Comparison of ENCODE assay signal across 18 cellular contexts in the genomic region with DNA sequence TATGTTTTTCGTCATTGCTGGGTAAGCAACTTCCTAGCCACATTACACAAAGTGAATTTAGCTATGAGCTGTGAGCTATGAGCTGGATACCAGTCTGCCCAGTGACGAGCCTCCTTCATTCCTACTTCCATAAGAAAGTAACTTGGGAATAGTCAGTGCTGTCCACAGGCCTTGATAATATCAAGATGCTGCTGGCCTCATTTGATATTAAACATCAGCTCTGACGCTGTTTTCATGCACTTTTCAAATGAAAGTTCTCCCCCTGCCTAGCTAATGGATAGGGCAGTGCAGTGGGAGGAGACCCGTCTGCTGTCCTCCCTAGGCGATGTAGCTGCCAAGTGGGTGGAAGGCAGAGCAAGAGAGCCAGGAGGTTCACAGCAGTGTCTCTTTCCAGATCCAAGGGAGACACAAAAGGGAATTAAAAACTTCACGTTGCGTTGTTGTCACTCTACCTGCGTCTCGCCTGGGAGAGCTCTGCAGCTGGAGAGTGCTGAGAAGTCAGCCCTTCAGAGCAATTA.
DNase-seq lines count a peak whose midpoint lies in the region; ATAC-seq, FAIRE-seq and TF ChIP-seq lines count a peak whose summit lies in the region.
"Had no signal": no experiment of that assay in that cellular context is flagged by ENCODE, and none has a peak within 500 bp of the region (broad histone marks: within the 10 kb centered on the region; RNA-seq: fewer than 3 reads in every experiment).

No MANE protein-coding gene starts in this region.

- no peak overlapping the region for H4K5ac ChIP-seq in H9 (ENCODE audit: insufficient read length, low read depth, low read length)
- no peak overlapping the region for H4K5ac ChIP-seq in H1 (ENCODE audit: insufficient read length, low read depth, low read length)

- H4K20me1 ChIP-seq in H9 (ENCODE audit: control insufficient read depth, insufficient read depth, insufficient read length) (no peaks in the 10 kb centered on the region), H1 (replicated peaks in 1 of 2; ENCODE audit: control insufficient read depth in 1 of 2, insufficient read depth in 2 of 2, low read length in 2 of 2) (no peaks in the 10 kb centered on the region), SK-N-SH (ENCODE audit: insufficient read depth) (no peaks in the 10 kb centered on the region)
- H4K20me1 ChIP-seq: BLaER1 had no signal

- H3K36me3 Mint-ChIP-seq in H9 (ENCODE audit: insufficient read depth in 1 of 3, low read depth in 3 of 3), result no peaks in the 10 kb centered on the region
- H3K36me3 Mint-ChIP-seq: CD4-positive, alpha-beta memory T cell had no signal

- H3K23me2 ChIP-seq in H9 (ENCODE audit: insufficient read length, low read depth, low read length, poor library complexity, severe bottlenecking), result no peaks in the 10 kb centered on the region
- no peaks in the 10 kb centered on the region for H3K23me2 ChIP-seq in H1 (ENCODE audit: low read depth, low read length)

- H3K23ac ChIP-seq in H9 (ENCODE audit: insufficient read length, low read depth, low read length) (no peak overlapping the region), H1 (ENCODE audit: insufficient read length) (no peak overlapping the region)

- H3K36me3 ChIP-seq in left ventricle myocardium inferior, result no peaks in the 10 kb centered on the region
- H3K36me3 ChIP-seq in H1 (ENCODE audit: control insufficient read depth in 2 of 4, insufficient read depth in 4 of 4, low read length in 3 of 4), result no peaks in the 10 kb centered on the region
- no peaks in the 10 kb centered on the region for H3K36me3 ChIP-seq in SK-N-SH (replicated peaks in 1 of 2; ENCODE audit: control insufficient read depth in 1 of 2, insufficient read depth in 2 of 2, low read length in 1 of 2)
- H3K36me3 ChIP-seq: BLaER1 had no signal

- H3K4me1 ChIP-seq in left ventricle myocardium inferior (no peaks in the 10 kb centered on the region), H9 (ENCODE audit: insufficient read depth, low read length) (no peaks in the 10 kb centered on the region), H1 (replicated peaks in 1 of 4; ENCODE audit: control insufficient read depth in 3 of 4, insufficient read depth in 4 of 4, low read length in 3 of 4) (peaks cover 0 to 2% (median 0%) of the 10 kb centered on the region in 4 experiments; a peak in 1 of 7 replicates), SK-N-SH (ENCODE audit: control insufficient read depth in 1 of 2, insufficient read depth in 2 of 2, low read depth in 1 of 2, low read length in 1 of 2) (0 out of 4 replicates have a peak, but pooled peaks cover 0 to 7% of the 10 kb centered on the region in 2 experiments)
- H3K4me1 ChIP-seq: BLaER1 had no signal

- H3K79me1 ChIP-seq in H9 (ENCODE audit: insufficient read depth, low read depth, low read length, poor library complexity, severe bottlenecking) (no peaks in the 10 kb centered on the region), H1 (ENCODE audit: low read depth, low read length) (no peaks in the 10 kb centered on the region; the same call in 1 of the 2 replicates)

- H2BK12ac ChIP-seq in H9 (ENCODE audit: insufficient read length, low read depth, low read length) (no peak overlapping the region), H1 (ENCODE audit: low read depth, low read length) (0 out of 2 replicates have a peak overlapping the region, but pooled peaks have one; percentile 41)

- H2AFZ ChIP-seq in H9 (ENCODE audit: low read length) (no peak overlapping the region), H1 (ENCODE audit: low read length) (0 out of 2 replicates have a peak overlapping the region, but pooled peaks have one; percentile 8), SK-N-SH (ENCODE audit: low read depth) (no peak overlapping the region)

- H3K56ac ChIP-seq in H9 (ENCODE audit: insufficient read length, low read depth, low read length) (no peak overlapping the region), H1 (replicated peaks; ENCODE audit: insufficient read length, low read depth, low read length) (no peak overlapping the region)

- FAIRE-seq in H1 (lab: Jason Lieb, UNC), result no peak
- FAIRE-seq: H54 had no signal

- H2AK5ac ChIP-seq in H9 (ENCODE audit: insufficient read length, low read length) (no peak overlapping the region), H1 (ENCODE audit: low read depth, low read length) (no peak overlapping the region)

- TF ChIP-seq EP300 in H1 (IDR thresholded peaks at IDR 0.05; ENCODE audit: borderline replicate concordance in 1 of 2, low read depth in 2 of 2, low read length in 2 of 2), result no peak
- no peak for TF ChIP-seq EP300 in SK-N-SH (IDR thresholded peaks at IDR 0.05; ENCODE audit: borderline replicate concordance in 1 of 2, low read depth in 1 of 2, low read length in 1 of 2)

- no peak for TF ChIP-seq RAD21 in H1 (IDR thresholded peaks at IDR 0.05 in 1 of 2, conservative IDR thresholded peaks at IDR 0.05 in 1 of 2; ENCODE audit: low read depth in 2 of 2, low read length in 2 of 2)
- no peak for TF ChIP-seq RAD21 in SK-N-SH (IDR thresholded peaks at IDR 0.05; ENCODE audit: low read length)

- no peak overlapping the region for H2BK5ac ChIP-seq in H9 (ENCODE audit: insufficient read length, low read length)
- no peak overlapping the region for H2BK5ac ChIP-seq in H1 (ENCODE audit: low read depth, low read length)

- POLR2A ChIA-PET in H1 (lab: Charles Lee; ENCODE audit: partially characterized antibody), result no interaction called here
- POLR2A ChIA-PET in SK-N-SH (lab: Yijun Ruan, JAX), result no interaction called here

- TF ChIP-seq POLR2A in H1 (IDR thresholded peaks at IDR 0.05; ENCODE audit: control extremely low read depth in 1 of 2, low read depth in 2 of 2, low read length in 2 of 2), result no peak

- H3K4me2 ChIP-seq in H9 (ENCODE audit: insufficient read depth, insufficient read length, low read length) (no peak overlapping the region), H1 (ENCODE audit: insufficient read depth in 1 of 2, low read depth in 2 of 2, low read length in 2 of 2) (no peak overlapping the region), SK-N-SH (no peak overlapping the region)
- H3K4me2 ChIP-seq: BLaER1 had no signal

- WGBS in H9 (ENCODE audit: extremely low coverage, insufficient read length, low lambda C conversion rate), result no CpG with 5 or more reads among the region's 9 CpGs
- 84% methylated on average over 9 of the region's 9 CpGs; no CpG with 5 or more reads in 1 of the 2 experiments for WGBS in H1 (ENCODE audit: extremely low coverage in 1 of 2, insufficient coverage in 1 of 2, insufficient read length in 1 of 2, insufficient replicate concordance in 2 of 2, low coverage in 1 of 2, low lambda C conversion rate in 2 of 2, missing lambda C conversion rate in 1 of 2), 2 experiments
- WGBS in SK-N-SH (ENCODE audit: low lambda C conversion rate), result 63% methylated on average over 6 of the region's 9 CpGs

- TF ChIP-seq CTCF in left ventricle myocardium inferior (IDR thresholded peaks at IDR 0.05; ENCODE audit: borderline replicate concordance) (no peak), H9 (conservative IDR thresholded peaks at IDR 0.05) (no peak), H1 (IDR thresholded peaks at IDR 0.05; ENCODE audit: control extremely low read depth in 1 of 3, insufficient read depth in 1 of 3, low read depth in 1 of 3, low read length in 3 of 3) (no peak), omental fat pad (IDR thresholded peaks at IDR 0.05) (no peak), SK-N-SH (IDR thresholded peaks at IDR 0.05) (no peak)

- intact Hi-C loops in Right ventricle myocardium inferior (cut with DNase I) (no loop called here), left ventricle myocardium inferior (cut with micrococcal nuclease) (no loop called here)

- H3K9ac ChIP-seq in H9 (ENCODE audit: extremely low read depth, insufficient read length, low read length) (no peak overlapping the region), H1 (replicated peaks in 1 of 4; ENCODE audit: extremely low read depth in 1 of 4, low read depth in 3 of 4, low read length in 3 of 4) (no peak overlapping the region), SK-N-SH (no peak overlapping the region)
- H3K9ac ChIP-seq: BLaER1 had no signal

- no peaks in the 10 kb centered on the region; the same call in none of the 2 replicates for H3K27me3 Mint-ChIP-seq in H9 (ENCODE audit: low read depth)
- H3K27me3 Mint-ChIP-seq: CD4-positive, alpha-beta memory T cell had no signal

- ATAC-seq in Right ventricle myocardium inferior, result peak; percentile 54
- ATAC-seq in omental fat pad (ENCODE audit: low FRiP score), result peak; percentile 89
- no peak for ATAC-seq in left lobe of liver

- H3K79me2 ChIP-seq in H9 (ENCODE audit: insufficient read depth, low read length) (no peaks in the 10 kb centered on the region), H1 (ENCODE audit: control insufficient read depth in 1 of 2, insufficient read depth in 2 of 2, low read length in 2 of 2) (no peaks in the 10 kb centered on the region), SK-N-SH (ENCODE audit: insufficient read depth) (no peaks in the 10 kb centered on the region)

- peak overlapping the region; percentile 51; the same call in 1 of the 2 replicates for H3K14ac ChIP-seq in H9 (ENCODE audit: insufficient read depth, low read length)
- no peak overlapping the region for H3K14ac ChIP-seq in H1 (ENCODE audit: insufficient read length)

- no peak overlapping the region for H3K4ac ChIP-seq in H9 (ENCODE audit: low read depth, low read length)
- H3K4ac ChIP-seq in H1 (replicated peaks; ENCODE audit: insufficient read length, low read depth, low read length), result no peak overlapping the region

- H3K4me1 Mint-ChIP-seq in H9, result peaks cover 8 to 13% of the 10 kb centered on the region in 2 experiments
- H3K4me1 Mint-ChIP-seq: CD4-positive, alpha-beta memory T cell had no signal

- H3K9me2 ChIP-seq in SK-N-SH, result no peaks in the 10 kb centered on the region

- H3K9me3 Mint-ChIP-seq in H9, result no peaks in the 10 kb centered on the region

- H2BK120ac ChIP-seq in H9 (ENCODE audit: low read depth, low read length, poor library complexity, severe bottlenecking) (no peak overlapping the region), H1 (replicated peaks; ENCODE audit: low read depth, low read length) (no peak overlapping the region)

- H3K9me3 ChIP-seq in left ventricle myocardium inferior (replicated peaks), result no peaks in the 10 kb centered on the region
- no peaks in the 10 kb centered on the region for H3K9me3 ChIP-seq in H9 (ENCODE audit: control insufficient read depth, low read depth, low read length)
- H3K9me3 ChIP-seq in H1 (ENCODE audit: insufficient read depth in 2 of 2, low read depth in 1 of 2, low read length in 1 of 2), result no peaks in the 10 kb centered on the region
- H3K9me3 ChIP-seq in SK-N-SH, result no peaks in the 10 kb centered on the region
- H3K9me3 ChIP-seq: BLaER1 had no signal

- H3K18ac ChIP-seq in H9 (ENCODE audit: insufficient read length, low read depth, low read length) (no peak overlapping the region), H1 (ENCODE audit: extremely low read depth, low read length) (no peak overlapping the region)

- H3K4me3 ChIP-seq in left ventricle myocardium inferior (no peak overlapping the region), H1 (ENCODE audit: extremely low read depth in 1 of 4, insufficient read depth in 2 of 4, low read depth in 3 of 4, low read length in 4 of 4) (no peak overlapping the region), SK-N-SH (ENCODE audit: low read depth in 2 of 2, low read length in 1 of 2) (no peak overlapping the region)
- H3K4me3 ChIP-seq: BLaER1 had no signal

- H3K27me3 ChIP-seq in left ventricle myocardium inferior (ENCODE audit: low read depth), result peaks cover 7% of the 10 kb centered on the region
- peaks cover 2% of the 10 kb centered on the region; the same call in 1 of the 2 replicates for H3K27me3 ChIP-seq in H9 (ENCODE audit: insufficient read depth, low read length)
- no peaks in the 10 kb centered on the region for H3K27me3 ChIP-seq in H1 (replicated peaks in 1 of 4; ENCODE audit: control insufficient read depth in 3 of 4, extremely low read depth in 1 of 4, insufficient read depth in 3 of 4, low read length in 3 of 4)
- H3K27me3 ChIP-seq in SK-N-SH (ENCODE audit: insufficient read depth), result no peaks in the 10 kb centered on the region
- H3K27me3 ChIP-seq: BLaER1 had no signal

- H3F3A ChIP-seq in SK-N-SH (replicated peaks; ENCODE audit: insufficient read depth), result no peaks in the 10 kb centered on the region

- H4K91ac ChIP-seq in H9 (ENCODE audit: insufficient read length, low read depth, low read length) (no peak overlapping the region), H1 (replicated peaks; ENCODE audit: insufficient read length, low read length) (no peak overlapping the region)

- H3T11ph ChIP-seq in H9 (ENCODE audit: low read length), result no peak overlapping the region

- H3K27ac Mint-ChIP-seq in H9, result no peak overlapping the region
- H3K27ac Mint-ChIP-seq: CD4-positive, alpha-beta memory T cell had no signal

- no peak overlapping the region for H2BK15ac ChIP-seq in H9 (ENCODE audit: low read depth, low read length)
- H2BK15ac ChIP-seq in H1 (ENCODE audit: low read length), result no peak overlapping the region

- H3K27ac ChIP-seq in left ventricle myocardium inferior (replicated peaks) (no peak overlapping the region), H9 (ENCODE audit: insufficient read length, low read depth, low read length) (no peak overlapping the region), H1 (ENCODE audit: low read depth, low read length) (no peak overlapping the region), SK-N-SH (ENCODE audit: low read depth in 2 of 2, low read length in 1 of 2) (no peak overlapping the region)
- H3K27ac ChIP-seq: BLaER1, HL-60 had no signal

- DNase-seq in Right ventricle myocardium inferior (ENCODE audit: missing footprints) (no peak), left ventricle myocardium inferior (no peak), H9 (no peak), H1 (ENCODE audit: low read depth in 1 of 2, low spot score in 2 of 2) (no peak), omental fat pad (ENCODE audit: low spot score) (no peak), NCI-H2196 treated with DMSO at 0.1 percent for 48 hours (lab: John Stamatoyannopoulos, UW; ENCODE audit: unreplicated experiment) (no peak), left lobe of liver (ENCODE audit: low spot score) (no peak), SK-N-SH (no peak)
- DNase-seq: Calu3; CD4-positive, alpha-beta memory T cell; DMS53; IMR-90; NCI-H1694; NCI-H82; SIG-M5 had no signal

- no peak overlapping the region for H3K4me3 Mint-ChIP-seq in H9
- H3K4me3 Mint-ChIP-seq: CD4-positive, alpha-beta memory T cell had no signal

- H4K8ac ChIP-seq in H9 (replicated peaks; ENCODE audit: insufficient read length, low read depth, low read length) (no peak overlapping the region), H1 (ENCODE audit: extremely low read depth, insufficient read depth, low read length) (no peak overlapping the region)

- H2BK20ac ChIP-seq in H9 (ENCODE audit: low read depth, low read length, poor library complexity, severe bottlenecking) (no peak overlapping the region), H1 (ENCODE audit: low read length) (no peak overlapping the region)

- CTCF ChIA-PET in H1 (lab: Charles Lee; ENCODE audit: partially characterized antibody), result interaction anchor here (0.9 to 1.2 kb wide), 3 partner anchors 11 to 68 kb away, joined by 3 to 5 read pairs (median 3); no protein-coding TSS in a partner anchor
- CTCF ChIA-PET in SK-N-SH (lab: Yijun Ruan, JAX), result interaction anchor here (0.8 to 0.9 kb wide), 2 partner anchors 11 to 537 kb away, joined by 3 to 4 read pairs; no protein-coding TSS in a partner anchor
